ENCODE assay signal across 10 cellular contexts in genomic region chrX:30597258-30598012, GRCh38. TPM values are rescaled to one million over a fixed set of nuclear protein-coding genes. Genes with fewer than 3 reads are reported as not detected.
DNase-seq lines count a peak whose midpoint lies in the region; ATAC-seq, FAIRE-seq and TF ChIP-seq lines count a peak whose summit lies in the region.
"Had no signal": no experiment of that assay in that cellular context is flagged by ENCODE, and none has a peak within 500 bp of the region (broad histone marks: within the 10 kb centered on the region; RNA-seq: fewer than 3 reads in every experiment).

No MANE protein-coding gene starts in this region.

- no peaks in the 10 kb centered on the region for H3K9me3 Mint-ChIP-seq in activated B cell treated with CpG ODN at 0.5 μM for 24 hours

- peak overlapping the region; percentile 83 for H3K27ac Mint-ChIP-seq in activated B cell treated with CpG ODN at 0.5 μM for 24 hours

- intact Hi-C loops in activated B cell treated with CpG ODN at 0.5 μM for 24 hours (cut with micrococcal nuclease) = loop anchor here (2.0 to 10.0 kb wide), 2 partner anchors 55 to 323 kb away; partner anchors contain the start of gene GK

- H3K27ac ChIP-seq in RWPE1 = no peak overlapping the region

- TF ChIP-seq POLR2A in GM12891 (IDR thresholded peaks at IDR 0.05; ENCODE audit: low read depth, low read length) = no peak

- H3K27me3 Mint-ChIP-seq in activated B cell treated with CpG ODN at 0.5 μM for 24 hours = no peaks in the 10 kb centered on the region

- ATAC-seq in GM21367 (IDR thresholded peaks at IDR 0.05; ENCODE audit: unreplicated experiment) = peak; percentile 82
- peak; percentile 57 for ATAC-seq in HG03280 (IDR thresholded peaks at IDR 0.05; ENCODE audit: unreplicated experiment)
- ATAC-seq in activated B cell treated with CpG ODN at 0.5 μM for 24 hours (ENCODE audit: low read depth) = peak; percentile 62

- no peaks in the 10 kb centered on the region for H3K36me3 Mint-ChIP-seq in activated B cell treated with CpG ODN at 0.5 μM for 24 hours (ENCODE audit: low read depth)

- DNase-seq in GM12891 (ENCODE audit: insufficient read length, low spot score) (no peak), activated B cell treated with CpG ODN at 0.5 μM for 24 hours (no peak), RWPE1 (ENCODE audit: low spot score) (no peak), SW480 (ENCODE audit: low spot score) (no peak), T-helper 1 cell (no peak), epidermal melanocyte (ENCODE audit: insufficient read length, low spot score) (no peak)
- DNase-seq: activated CD4-positive, alpha-beta T cell treated with anti-CD3 and anti-CD28 coated beads, Interleukin-2, amount 50 U/mL, for 48 hours had no signal

- POLR2A ChIA-PET in activated B cell treated with CpG ODN at 0.5 μM for 24 hours (lab: Charles Lee) = no interaction called here
- POLR2A ChIA-PET in RWPE1 (lab: Yijun Ruan, JAX; ENCODE audit: low non-redundant PET) = no interaction called here

- CTCF ChIA-PET in activated B cell treated with CpG ODN at 0.5 μM for 24 hours (lab: Charles Lee) (interaction anchor here (2.0 kb wide), 1 partner anchor 27 kb away, joined by 7 read pairs; no protein-coding TSS in a partner anchor), RWPE1 (lab: Yijun Ruan, JAX) (interaction anchor here (0.6 kb wide), 1 partner anchor 10 kb away, joined by 3 read pairs; no protein-coding TSS in a partner anchor)

- peak overlapping the region; percentile 39 for H3K4me3 Mint-ChIP-seq in activated B cell treated with CpG ODN at 0.5 μM for 24 hours

- H3K4me1 Mint-ChIP-seq in activated B cell treated with CpG ODN at 0.5 μM for 24 hours = peaks cover 50% of the 10 kb centered on the region

- no peak for TF ChIP-seq CTCF in activated B cell treated with CpG ODN at 0.5 μM for 24 hours (IDR thresholded peaks at IDR 0.05)
- no peak for TF ChIP-seq CTCF in RWPE1 (conservative IDR thresholded peaks at IDR 0.05; ENCODE audit: low read depth)

- peak; percentile 23 for FAIRE-seq in GM12891 (lab: Jason Lieb, UNC)

TF ChIP-seq in GM12891, 5 proteins besides CTCF, POLR2A, EP300 and RAD21:
- TF ChIP-seq POU2F2 (IDR thresholded peaks at IDR 0.05; ENCODE audit: low read depth, low read length) = 0 out of 2 replicates have a peak, but pooled peaks have one; percentile 17
- no peak for TF ChIP-seq POLR2AphosphoS5 (IDR thresholded peaks at IDR 0.05; ENCODE audit: low read depth, low read length)
- TF ChIP-seq SPI1 (IDR thresholded peaks at IDR 0.05; ENCODE audit: low read depth, low read length) = peak; percentile 95

RNA-seq across cellular contexts. Expression of gene TASL, which starts 19.9 kb away (rescaled TPM):
- polyA plus RNA-seq in GM12891 (2012; ENCODE audit: low read depth, missing spikeins) = 8.9 TPM
- total RNA-seq in activated B cell treated with CpG ODN at 0.5 μM for 24 hours = 27.0 and 27.7 TPM in 2 replicates
- total RNA-seq: kidney epithelial cell had no signal

RNA-seq across cellular contexts. Expression of gene GK, which starts 55.8 kb away (rescaled TPM):
- polyA plus RNA-seq in GM12891 (2012; ENCODE audit: low read depth, missing spikeins) = 12.8 TPM
- 15.1 and 16.5 TPM in 2 replicates for total RNA-seq in activated B cell treated with CpG ODN at 0.5 μM for 24 hours
